Comparison of ENCODE assay signal across 1 cellular context in the genomic region with DNA sequence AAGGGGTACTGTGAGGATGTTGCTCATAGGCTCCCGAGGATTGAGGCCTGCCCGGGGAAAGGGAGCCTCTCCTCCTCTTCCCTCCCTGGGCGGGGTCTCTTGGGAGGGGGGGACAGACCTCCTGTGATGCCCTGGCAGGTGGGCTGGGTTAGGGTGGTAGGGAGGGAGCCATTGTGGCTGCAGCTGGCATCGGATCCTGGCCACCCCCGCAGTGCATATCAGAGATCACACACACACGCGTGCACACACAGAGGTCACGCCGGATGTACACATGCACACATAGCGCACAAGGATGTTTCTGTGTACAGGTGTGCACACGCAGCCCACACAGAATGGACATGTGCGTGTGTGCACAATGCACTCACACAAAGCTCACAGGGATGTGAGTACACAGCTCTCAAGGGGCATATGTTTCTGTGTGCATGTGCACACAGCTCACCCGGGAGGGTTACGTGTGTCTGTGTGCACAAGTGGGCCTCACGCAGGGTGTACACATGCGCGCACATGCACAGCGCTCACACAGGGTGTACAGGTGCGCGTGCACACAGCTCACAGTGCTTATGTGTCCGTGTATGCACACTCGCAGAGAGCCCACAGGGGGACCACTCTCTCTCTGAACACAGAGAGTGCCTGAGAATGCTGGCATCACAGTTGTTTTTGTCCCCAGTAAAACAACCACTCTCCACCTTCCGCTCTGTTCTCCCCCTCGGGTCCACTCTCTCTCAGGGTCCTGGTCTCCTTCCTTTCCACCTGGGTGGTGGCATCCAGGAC.
TF ChIP-seq lines count a peak whose summit lies in the region.

No MANE protein-coding gene starts in this region.

TF ChIP-seq in HEK293, 187 proteins besides CTCF, POLR2A, EP300 and RAD21 (continued from another document):
- TF ChIP-seq REST (tag by site-specific recombination; IDR thresholded peaks at IDR 0.05): no peak
- TF ChIP-seq GLI2 (tag by site-specific recombination; IDR thresholded peaks at IDR 0.05; ENCODE audit: borderline replicate concordance, low read depth): no peak
- no peak for TF ChIP-seq ZNF529 (tag by site-specific recombination; IDR thresholded peaks at IDR 0.05; ENCODE audit: insufficient replicate concordance)
